In the genomic region with DNA sequence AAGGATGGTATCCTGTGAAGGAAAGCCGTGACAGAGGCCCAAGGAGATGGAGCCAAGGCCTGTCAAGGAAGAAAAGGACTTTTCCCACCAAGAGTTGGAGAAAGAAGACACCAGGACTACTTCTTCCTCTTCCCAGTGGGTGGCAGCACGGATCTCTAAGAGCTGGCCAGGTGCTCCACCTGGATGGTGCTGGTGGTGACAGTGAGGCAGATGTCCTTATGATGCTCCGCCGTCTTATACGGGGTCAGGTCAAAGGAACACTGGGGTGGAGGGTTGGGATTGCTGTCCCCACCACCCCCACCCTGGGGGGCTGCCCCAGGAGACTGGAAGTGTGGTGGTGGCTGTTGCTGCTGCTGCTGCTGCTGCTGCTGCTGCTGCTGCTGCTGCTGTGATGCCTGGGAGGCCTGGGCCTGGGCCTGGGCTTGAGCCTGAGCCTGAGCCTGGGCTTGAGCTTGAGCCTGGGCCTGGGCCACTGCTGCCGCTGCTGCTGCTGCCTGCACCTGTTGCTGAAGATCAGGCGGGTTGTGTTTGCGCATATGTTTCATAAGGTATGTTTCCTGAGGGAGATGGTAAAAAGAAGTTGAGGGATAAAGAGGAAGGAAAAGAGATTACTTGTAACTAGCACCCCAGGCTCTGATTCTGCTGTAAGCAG, we compare ENCODE assay signal across 15 cellular contexts. TPM values are rescaled to one million over a fixed set of nuclear protein-coding genes. Genes with fewer than 3 reads are reported as not detected.
DNase-seq lines count a peak whose midpoint lies in the region; ATAC-seq and TF ChIP-seq lines count a peak whose summit lies in the region.
"Had no signal": no experiment of that assay in that cellular context is flagged by ENCODE, and none has a peak within 500 bp of the region (broad histone marks: within the 10 kb centered on the region; RNA-seq: fewer than 3 reads in every experiment).

No MANE protein-coding gene starts in this region.

- peaks cover 18% of the 10 kb centered on the region for H3K4me1 Mint-ChIP-seq in activated CD4-positive, alpha-beta memory T cell treated with anti-CD3 and anti-CD28 coated beads, Interleukin-2, amount 10 ng/mL, durations not matched to agents 7 days and 5 days

- peaks cover 9% of the 10 kb centered on the region for H3K79me2 ChIP-seq in GM23248 (ENCODE audit: insufficient read depth)

- POLR2A ChIA-PET in activated CD4-positive, alpha-beta memory T cell treated with anti-CD3 and anti-CD28 coated beads, Interleukin-2, amount 10 ng/mL, durations not matched to agents 7 days and 5 days (lab: Charles Lee) = interaction anchor here (1.0 to 1.9 kb wide), 3 partner anchors 8 to 18 kb away, joined by 3 to 5 read pairs (median 3); no protein-coding TSS in a partner anchor

- H3K4me2 ChIP-seq in GM23248 (ENCODE audit: unreplicated experiment) = no peak overlapping the region

- H2AFZ ChIP-seq in GM23248 = no peak overlapping the region

- H3K36me3 ChIP-seq in GM23248 (ENCODE audit: low read depth) (peaks cover 48% of the 10 kb centered on the region), kidney epithelial cell (ENCODE audit: control insufficient read depth, insufficient read depth, low read length) (no peaks in the 10 kb centered on the region)

- no peaks in the 10 kb centered on the region for H3K27me3 Mint-ChIP-seq in activated CD4-positive, alpha-beta memory T cell treated with anti-CD3 and anti-CD28 coated beads, Interleukin-2, amount 10 ng/mL, durations not matched to agents 7 days and 5 days

- WGBS in GM23248 (ENCODE audit: low coverage in 1 of 2, low lambda C conversion rate in 2 of 2, missing lambda C conversion rate in 2 of 2), 2 experiments = 91 to 92% methylated on average over 8 of the region's 8 CpGs

- no peaks in the 10 kb centered on the region for H3K9me3 ChIP-seq in GM23248 (ENCODE audit: low read depth)

- CTCF ChIA-PET in activated CD4-positive, alpha-beta memory T cell treated with anti-CD3 and anti-CD28 coated beads, Interleukin-2, amount 10 ng/mL, durations not matched to agents 7 days and 5 days (lab: Charles Lee) = interaction anchor here (0.6 to 1.5 kb wide), 2 partner anchors 85 to 497 kb away, joined by 3 to 4 read pairs; partner anchors contain the start of gene MLF2

- no peak for ATAC-seq in GM18517 (IDR thresholded peaks at IDR 0.05; ENCODE audit: unreplicated experiment)
- no peak for ATAC-seq in stimulated activated naive CD8-positive, alpha-beta T cell treated with anti-CD3 and anti-CD28 coated beads, Interleukin-15, Interleukin-2, amounts not matched to agents 100 U/mL and 50 U/mL, for 24 hours

- no peaks in the 10 kb centered on the region for H3K27me3 ChIP-seq in GM23248 (replicated peaks; ENCODE audit: insufficient read depth)
- H3K27me3 ChIP-seq in kidney epithelial cell (ENCODE audit: control insufficient read depth, insufficient read depth, low read length) = no peaks in the 10 kb centered on the region

- H3K36me3 Mint-ChIP-seq in activated CD4-positive, alpha-beta memory T cell treated with anti-CD3 and anti-CD28 coated beads, Interleukin-2, amount 10 ng/mL, durations not matched to agents 7 days and 5 days (ENCODE audit: low read depth) = peaks cover 68% of the 10 kb centered on the region

- H3K4me3 ChIP-seq in GM23248 = no peak overlapping the region
- H3K4me3 ChIP-seq in kidney epithelial cell (ENCODE audit: low read depth, low read length) = no peak overlapping the region

- H3K4me3 Mint-ChIP-seq in activated CD4-positive, alpha-beta memory T cell treated with anti-CD3 and anti-CD28 coated beads, Interleukin-2, amount 10 ng/mL, durations not matched to agents 7 days and 5 days = no peak overlapping the region
- H3K4me3 Mint-ChIP-seq: T-helper 2 cell treated with Interferon-gamma antibody and Interleukin-4, amounts not matched to agents 5 μg/mL and 100 μg/mL, for 36 hours had no signal

- peaks cover 28% of the 10 kb centered on the region for H3F3A ChIP-seq in GM23248 (ENCODE audit: insufficient read depth)

- H3K9me3 Mint-ChIP-seq in activated CD4-positive, alpha-beta memory T cell treated with anti-CD3 and anti-CD28 coated beads, Interleukin-2, amount 10 ng/mL, durations not matched to agents 7 days and 5 days = peaks cover 2% of the 10 kb centered on the region
- H3K9me3 Mint-ChIP-seq: T-helper 2 cell treated with Interferon-gamma antibody and Interleukin-4, amounts not matched to agents 5 μg/mL and 100 μg/mL, for 36 hours had no signal

- in situ Hi-C loops in GM23248 (cut with MboI) = no loop called here

- H3K27ac ChIP-seq in GM23248 = no peak overlapping the region

- H3K9me2 ChIP-seq in GM23248 (ENCODE audit: insufficient read depth) = no peaks in the 10 kb centered on the region

- peak; percentile 21 for TF ChIP-seq CTCF in kidney epithelial cell (IDR thresholded peaks at IDR 0.05; ENCODE audit: insufficient read depth, low read length, poor library complexity, severe bottlenecking)

- no peaks in the 10 kb centered on the region for H3K4me1 ChIP-seq in GM23248 (ENCODE audit: insufficient read depth)

- H3K27ac Mint-ChIP-seq in activated CD4-positive, alpha-beta memory T cell treated with anti-CD3 and anti-CD28 coated beads, Interleukin-2, amount 10 ng/mL, durations not matched to agents 7 days and 5 days = no peak overlapping the region
- H3K27ac Mint-ChIP-seq: T-helper 2 cell treated with Interferon-gamma antibody and Interleukin-4, amounts not matched to agents 5 μg/mL and 100 μg/mL, for 36 hours had no signal

- H4K20me1 ChIP-seq in GM23248 (ENCODE audit: insufficient read depth) = no peaks in the 10 kb centered on the region

- DNase-seq in D341Med (ENCODE audit: low spot score) = peak; percentile 55
- peak; percentile 3 for DNase-seq in GM23248
- DNase-seq in SW480 (ENCODE audit: low spot score) = peak; percentile 44
- no peak for DNase-seq in kidney epithelial cell (ENCODE audit: low read depth)
- no peak for DNase-seq in activated CD4-positive, alpha-beta memory T cell treated with anti-CD3 and anti-CD28 coated beads, Interleukin-2, amount 10 ng/mL, durations not matched to agents 7 days and 5 days
- no peak for DNase-seq in NCI-H446 (lab: John Stamatoyannopoulos, UW)
- DNase-seq in stimulated activated naive CD8-positive, alpha-beta T cell treated with anti-CD3 and anti-CD28 coated beads, Interleukin-15, Interleukin-2, amounts not matched to agents 100 U/mL and 50 U/mL, for 24 hours = no peak
- DNase-seq: activated T-cell treated with anti-CD3 and anti-CD28 coated beads, Interleukin-2, amount 50 U/mL, for 48 hours; EL; hypothalamus; NCI-H446 treated with DMSO at 0.1 percent for 48 hours; substantia nigra had no signal

- no peak overlapping the region for H3K9ac ChIP-seq in GM23248

RNA-seq across cellular contexts. Expression of gene ING4, which starts 4.8 kb away (rescaled TPM):
- 31.7 and 39.1 TPM in 2 replicates for total RNA-seq in GM23248 (2014; rRNA removed; shearing (Covaris generic))
- polyA plus RNA-seq in GM23248 (2016; fragmentation: Nextera tagmentation; extraction: Ambion mirVana) = 43.5 and 46.0 TPM in 2 replicates
- 31.8 and 34.1 TPM in 2 replicates for total RNA-seq in kidney epithelial cell
- total RNA-seq in activated CD4-positive, alpha-beta memory T cell treated with anti-CD3 and anti-CD28 coated beads, Interleukin-2, amount 10 ng/mL, durations not matched to agents 7 days and 5 days = 10 to 100 TPM; 32.2 to 33.8 TPM

RNA-seq across cellular contexts. Expression of gene ACRBP, which starts 20.5 kb away (rescaled TPM):
- not detected in 2 replicates for total RNA-seq in GM23248 (2014; rRNA removed; shearing (Covaris generic))
- polyA plus RNA-seq in GM23248 (2016; fragmentation: Nextera tagmentation; extraction: Ambion mirVana) = not detected in 2 replicates
- 0.75 and 0.89 TPM in 2 replicates for total RNA-seq in kidney epithelial cell
- 1 to 10 TPM; 1.8 TPM for total RNA-seq in activated CD4-positive, alpha-beta memory T cell treated with anti-CD3 and anti-CD28 coated beads, Interleukin-2, amount 10 ng/mL, durations not matched to agents 7 days and 5 days

RNA-seq across cellular contexts. Expression of gene ZNF384, which starts 21.5 kb away (rescaled TPM):
- total RNA-seq in GM23248 (2014; rRNA removed; shearing (Covaris generic)) = 17.3 and 26.2 TPM in 2 replicates
- polyA plus RNA-seq in GM23248 (2016; fragmentation: Nextera tagmentation; extraction: Ambion mirVana) = 23.6 and 26.0 TPM in 2 replicates
- total RNA-seq in kidney epithelial cell = 34.0 and 36.6 TPM in 2 replicates
- 10 to 100 TPM; 69.5 to 78.1 TPM for total RNA-seq in activated CD4-positive, alpha-beta memory T cell treated with anti-CD3 and anti-CD28 coated beads, Interleukin-2, amount 10 ng/mL, durations not matched to agents 7 days and 5 days

RNA-seq across cellular contexts. Expression of gene LPAR5, which starts 31.9 kb away (rescaled TPM):
- total RNA-seq in GM23248 (2014; rRNA removed; shearing (Covaris generic)) = not detected in 2 replicates
- not detected in 2 replicates for polyA plus RNA-seq in GM23248 (2016; fragmentation: Nextera tagmentation; extraction: Ambion mirVana)
- total RNA-seq in kidney epithelial cell = 3.8 and 5.2 TPM in 2 replicates
- 1 to 10 TPM; 7.8 to 8.0 TPM for total RNA-seq in activated CD4-positive, alpha-beta memory T cell treated with anti-CD3 and anti-CD28 coated beads, Interleukin-2, amount 10 ng/mL, durations not matched to agents 7 days and 5 days
- total RNA-seq: myocyte had no signal

RNA-seq across cellular contexts. Expression of gene PIANP, which starts 32.9 kb away (rescaled TPM):
- 0.11 TPM in 1 of 2 replicates, not detected in the other for total RNA-seq in GM23248 (2014; rRNA removed; shearing (Covaris generic))
- 0.60 and 0.75 TPM in 2 replicates for polyA plus RNA-seq in GM23248 (2016; fragmentation: Nextera tagmentation; extraction: Ambion mirVana)
- 0.07 and 0.13 TPM in 2 replicates for total RNA-seq in kidney epithelial cell
- not detected for total RNA-seq in activated CD4-positive, alpha-beta memory T cell treated with anti-CD3 and anti-CD28 coated beads, Interleukin-2, amount 10 ng/mL, durations not matched to agents 7 days and 5 days
- total RNA-seq: myocyte had no signal

Comparison
In these comparisons a context has a peak if more than half of its experiments do, and no peak if none do; other contexts are left out.
1. DNase-seq: peak in D341Med (single experiment), GM23248 (single experiment) and SW480 (single experiment); none in kidney epithelial cell (single experiment), activated CD4-positive, alpha-beta memory T cell treated with anti-CD3 and anti-CD28 coated beads, Interleukin-2, amount 10 ng/mL, durations not matched to agents 7 days and 5 days (single experiment), NCI-H446 (0 of 2) and stimulated activated naive CD8-positive, alpha-beta T cell treated with anti-CD3 and anti-CD28 coated beads, Interleukin-15, Interleukin-2, amounts not matched to agents 100 U/mL and 50 U/mL, for 24 hours (single experiment).